Comparison of ENCODE assay signal across 1 cellular context in the genomic region with DNA sequence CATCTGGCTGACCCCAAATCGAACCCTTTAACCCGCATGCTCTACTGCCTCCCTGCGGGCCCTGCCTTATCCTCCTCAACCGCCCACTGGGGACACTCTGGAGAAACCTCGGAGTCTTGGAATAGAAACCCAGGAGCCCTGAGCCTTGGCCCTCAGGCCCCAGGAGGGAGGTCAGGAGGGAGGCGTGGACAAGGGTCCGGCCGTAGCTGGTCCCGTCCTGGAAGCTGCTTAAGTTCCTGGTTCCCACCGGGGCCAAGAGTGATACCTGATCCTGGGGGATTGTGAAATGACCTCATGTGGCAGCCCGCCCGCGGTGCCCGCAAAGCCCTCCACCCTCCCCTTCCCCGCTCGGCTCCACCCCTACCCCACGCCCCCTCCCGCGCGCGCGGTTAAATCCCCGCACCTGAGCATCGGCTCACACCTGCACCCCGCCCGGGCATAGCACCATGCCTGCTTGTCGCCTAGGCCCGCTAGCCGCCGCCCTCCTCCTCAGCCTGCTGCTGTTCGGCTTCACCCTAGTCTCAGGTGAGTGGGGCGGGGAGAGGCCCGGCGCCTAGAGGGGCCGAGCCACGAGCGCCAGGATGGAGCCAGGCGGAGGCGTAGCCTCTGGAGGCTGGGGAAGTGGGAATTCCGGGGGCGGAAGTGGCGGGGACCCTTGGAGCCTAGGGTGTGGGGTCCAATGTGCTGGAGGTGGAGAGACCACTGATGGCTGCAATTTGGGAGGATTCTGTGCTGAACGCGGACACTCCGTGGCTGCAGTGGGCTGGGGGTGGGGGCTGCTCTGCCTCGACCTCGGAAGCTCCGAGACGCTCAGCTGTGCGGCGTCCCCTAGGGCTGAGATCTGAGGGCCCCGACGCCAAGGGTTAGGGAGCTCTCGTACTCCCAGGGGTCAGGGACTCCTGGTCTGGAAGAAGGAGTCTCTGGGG.
A peak's percentile ranks its signal among the peaks of the same experiment; 100 is the strongest.
TF ChIP-seq lines count a peak whose summit lies in the region.

Gene WFDC2, plus strand, starts transcription at position 418 of the 926 bp plus-strand sequence. Its CDS starts 29 bp downstream, at position 447.

TF ChIP-seq in H1, 55 proteins besides CTCF, POLR2A, EP300 and RAD21 (continued from another document):
- TF ChIP-seq FOSL1 (IDR thresholded peaks at IDR 0.05; ENCODE audit: insufficient read depth, low read depth, low read length) = no peak
- no peak for TF ChIP-seq CBX5 (IDR thresholded peaks at IDR 0.05; ENCODE audit: low read depth, low read length)
- TF ChIP-seq HDAC6 (IDR thresholded peaks at IDR 0.05; ENCODE audit: low read depth, low read length) = no peak
- no peak; the same call in 1 of the 2 replicates for TF ChIP-seq SUZ12 (IDR thresholded peaks at IDR 0.05; ENCODE audit: low read length)
- no peak for TF ChIP-seq SP4 (IDR thresholded peaks at IDR 0.05; ENCODE audit: low read length)
- no peak for TF ChIP-seq CTBP2 (IDR thresholded peaks at IDR 0.05; ENCODE audit: borderline replicate concordance, insufficient read depth, insufficient read length, low read length)
- TF ChIP-seq GABPA (IDR thresholded peaks at IDR 0.05; ENCODE audit: borderline replicate concordance, insufficient read depth, low read length) = 0 out of 2 replicates have a peak, but pooled peaks have one; percentile 44
- no peak for TF ChIP-seq CREB1 (IDR thresholded peaks at IDR 0.05)
- no peak for TF ChIP-seq EZH2 (IDR thresholded peaks at IDR 0.05; ENCODE audit: low read depth, low read length, severe bottlenecking)
- 0 out of 2 replicates have a peak, but pooled peaks have one; percentile 0 for TF ChIP-seq TAF1 (IDR thresholded peaks at IDR 0.05; ENCODE audit: low read depth, low read length)
- TF ChIP-seq BRCA1 (IDR thresholded peaks at IDR 0.05; ENCODE audit: low read depth, low read length) = no peak
- peak; percentile 10 for TF ChIP-seq RNF2 (IDR thresholded peaks at IDR 0.05; ENCODE audit: borderline replicate concordance, low read depth, low read length, missing control alignments, poor library complexity, severe bottlenecking)
- no peak for TF ChIP-seq ASH2L (IDR thresholded peaks at IDR 0.05; ENCODE audit: low read length)
- TF ChIP-seq EGR1 (IDR thresholded peaks at IDR 0.05; ENCODE audit: borderline replicate concordance, low read depth, low read length) = no peak; the same call in 1 of the 2 replicates
- peak; percentile 75; the same call in 1 of the 2 replicates for TF ChIP-seq RXRA (IDR thresholded peaks at IDR 0.05; ENCODE audit: insufficient read depth, low read depth, low read length)
- no peak for TF ChIP-seq SP1 (IDR thresholded peaks at IDR 0.05; ENCODE audit: low read depth, low read length)
- TF ChIP-seq YY1 (IDR thresholded peaks at IDR 0.05; ENCODE audit: low read depth, low read length) = no peak
- no peak for TF ChIP-seq SAP30 (IDR thresholded peaks at IDR 0.05; ENCODE audit: insufficient read depth, insufficient replicate concordance, low read length)
- no peak for TF ChIP-seq CHD7 (IDR thresholded peaks at IDR 0.05; ENCODE audit: insufficient replicate concordance, low read length)
- no peak for TF ChIP-seq SIRT6 (IDR thresholded peaks at IDR 0.05; ENCODE audit: low read length)
- peak; percentile 68 for TF ChIP-seq KDM4A (IDR thresholded peaks at IDR 0.05; ENCODE audit: low read depth, low read length, severe bottlenecking)
- TF ChIP-seq, protein P1, sequence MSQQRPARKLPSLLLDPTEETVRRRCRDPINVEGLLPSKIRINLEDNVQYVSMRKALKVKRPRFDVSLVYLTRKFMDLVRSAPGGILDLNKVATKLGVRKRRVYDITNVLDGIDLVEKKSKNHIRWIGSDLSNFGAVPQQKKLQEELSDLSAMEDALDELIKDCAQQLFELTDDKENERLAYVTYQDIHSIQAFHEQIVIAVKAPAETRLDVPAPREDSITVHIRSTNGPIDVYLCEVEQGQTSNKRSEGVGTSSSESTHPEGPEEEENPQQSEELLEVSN (IDR thresholded peaks at IDR 0.05) = peak; percentile 29; the same call in 1 of the 2 replicates
- no peak for TF ChIP-seq POLR2AphosphoS5 (IDR thresholded peaks at IDR 0.05; ENCODE audit: low read depth, low read length)
- no peak; a peak in 1 of 4 replicates for TF ChIP-seq HDAC2 (IDR thresholded peaks at IDR 0.05; ENCODE audit: borderline replicate concordance in 1 of 2, low read depth in 2 of 2, low read length in 2 of 2)
- TF ChIP-seq BACH1 (IDR thresholded peaks at IDR 0.05; ENCODE audit: low read length) = peak; percentile 9; the same call in 1 of the 2 replicates
- TF ChIP-seq POU5F1 (IDR thresholded peaks at IDR 0.05; ENCODE audit: low read depth, low read length) = no peak
